Comparison of ENCODE assay signal across 21 cellular contexts in genomic region chr11:128222245-128222959, GRCh38.
DNase-seq lines count a peak whose midpoint lies in the region; ATAC-seq, FAIRE-seq and TF ChIP-seq lines count a peak whose summit lies in the region.
"Had no signal": no experiment of that assay in that cellular context is flagged by ENCODE, and none has a peak within 500 bp of the region (broad histone marks: within the 10 kb centered on the region; RNA-seq: fewer than 3 reads in every experiment).

No MANE protein-coding gene starts in this region.

- no peak for TF ChIP-seq RAD21 in IMR-90 (IDR thresholded peaks at IDR 0.05; ENCODE audit: low read length)

- H3K23ac ChIP-seq in IMR-90 (ENCODE audit: low read depth, low read length): no peak overlapping the region
- no peak overlapping the region for H3K23ac ChIP-seq in mesendoderm (ENCODE audit: low read length)

- peak; percentile 70 for ATAC-seq in IMR-90 (ENCODE audit: low read depth)
- ATAC-seq: CD8-positive, alpha-beta T cell; PC-3 had no signal

- H3K9me3 ChIP-seq in IMR-90 (ENCODE audit: control insufficient read depth, insufficient read depth, low read length) (no peaks in the 10 kb centered on the region), endodermal cell (ENCODE audit: control insufficient read depth, low read length) (no peaks in the 10 kb centered on the region), smooth muscle cell (replicated peaks; ENCODE audit: low read depth) (no peaks in the 10 kb centered on the region), tibial artery (no peaks in the 10 kb centered on the region)
- H3K9me3 ChIP-seq: BLaER1 had no signal

- H3F3A ChIP-seq in smooth muscle cell (ENCODE audit: low read depth): peaks cover 12% of the 10 kb centered on the region

- no peak overlapping the region for H2BK5ac ChIP-seq in IMR-90 (ENCODE audit: low read depth, low read length, poor library complexity, severe bottlenecking)
- H2BK5ac ChIP-seq in mesendoderm (ENCODE audit: low read length): no peak overlapping the region

- no peak for TF ChIP-seq CTCF in IMR-90 (conservative IDR thresholded peaks at IDR 0.05; ENCODE audit: low read depth, low read length)
- TF ChIP-seq CTCF in endodermal cell (conservative IDR thresholded peaks at IDR 0.05): no peak
- no peak for TF ChIP-seq CTCF in smooth muscle cell (IDR thresholded peaks at IDR 0.05; ENCODE audit: borderline replicate concordance, insufficient read depth, poor library complexity, severe bottlenecking)
- TF ChIP-seq CTCF in tibial artery (IDR thresholded peaks at IDR 0.05): no peak

- no peaks in the 10 kb centered on the region for H3K9me3 Mint-ChIP-seq in endodermal cell
- H3K9me3 Mint-ChIP-seq: CD8-positive, alpha-beta T cell had no signal

- H4K5ac ChIP-seq in IMR-90 (ENCODE audit: low read depth, low read length): peak overlapping the region; percentile 31; the same call in 1 of the 2 replicates
- no peak overlapping the region for H4K5ac ChIP-seq in mesendoderm (ENCODE audit: low read length)

- H3K27me3 ChIP-seq in IMR-90 (ENCODE audit: control insufficient read depth, insufficient read depth, low read length) (no peaks in the 10 kb centered on the region), endodermal cell (ENCODE audit: control insufficient read depth, insufficient read depth, low read length, poor library complexity, severe bottlenecking) (no peaks in the 10 kb centered on the region), mesendoderm (ENCODE audit: insufficient read depth, low read length, poor library complexity) (no peaks in the 10 kb centered on the region), smooth muscle cell (ENCODE audit: low read depth) (no peaks in the 10 kb centered on the region), tibial artery (peaks cover 0 to 3% of the 10 kb centered on the region in 2 donors)
- H3K27me3 ChIP-seq: BLaER1 had no signal

- H3K36me3 Mint-ChIP-seq in endodermal cell (ENCODE audit: low read depth): no peaks in the 10 kb centered on the region
- H3K36me3 Mint-ChIP-seq: CD8-positive, alpha-beta T cell had no signal

- no peak overlapping the region for H3K4me3 Mint-ChIP-seq in endodermal cell
- H3K4me3 Mint-ChIP-seq: CD8-positive, alpha-beta T cell had no signal

- peaks cover 10% of the 10 kb centered on the region for H3K4me1 ChIP-seq in IMR-90 (ENCODE audit: control insufficient read depth, insufficient read depth, low read length)
- no peaks in the 10 kb centered on the region for H3K4me1 ChIP-seq in endodermal cell (ENCODE audit: control insufficient read depth, insufficient read depth, low read length)
- H3K4me1 ChIP-seq in mesendoderm (ENCODE audit: control insufficient read depth, low read depth, low read length): peaks cover 5% of the 10 kb centered on the region
- H3K4me1 ChIP-seq in smooth muscle cell (ENCODE audit: low read depth): no peaks in the 10 kb centered on the region
- H3K4me1 ChIP-seq in tibial artery: no peaks in the 10 kb centered on the region
- H3K4me1 ChIP-seq: BLaER1 had no signal

- H3K4me3 ChIP-seq in IMR-90 (ENCODE audit: insufficient read depth, low read depth, low read length) (no peak overlapping the region), endodermal cell (ENCODE audit: low read length) (no peak overlapping the region), mesendoderm (ENCODE audit: low read length) (no peak overlapping the region), smooth muscle cell (no peak overlapping the region), tibial artery (no peak overlapping the region)
- H3K4me3 ChIP-seq: BLaER1 had no signal

- H3K56ac ChIP-seq in IMR-90 (ENCODE audit: extremely low read depth, insufficient read depth, low read length) (no peak overlapping the region), mesendoderm (ENCODE audit: low read length) (no peak overlapping the region)

- H3K14ac ChIP-seq in IMR-90 (replicated peaks; ENCODE audit: low read depth, low read length): 0 out of 2 replicates have a peak overlapping the region, but pooled peaks have one; percentile 43

- H4K20me1 ChIP-seq in IMR-90 (ENCODE audit: insufficient read depth, low read length): no peaks in the 10 kb centered on the region
- no peaks in the 10 kb centered on the region for H4K20me1 ChIP-seq in smooth muscle cell (ENCODE audit: low read depth)
- H4K20me1 ChIP-seq: BLaER1 had no signal

- H3K9me1 ChIP-seq in IMR-90 (ENCODE audit: insufficient read depth, low read length): no peaks in the 10 kb centered on the region

- no CpG with 5 or more reads among the region's 5 CpGs for WGBS in IMR-90 (ENCODE audit: extremely low coverage in 2 of 2, insufficient read length in 1 of 2), 2 experiments
- 81 to 88% methylated on average over 4 to 5 of the region's 5 CpGs for WGBS in endodermal cell (ENCODE audit: insufficient coverage in 1 of 2, insufficient read length in 1 of 2), 2 experiments
- WGBS in mesendoderm (ENCODE audit: extremely low coverage, insufficient coverage, low lambda C conversion rate): no CpG with 5 or more reads among the region's 5 CpGs
- 47% methylated on average over 5 of the region's 5 CpGs for WGBS in smooth muscle cell (ENCODE audit: low lambda C conversion rate)

- H3K4ac ChIP-seq in IMR-90 (ENCODE audit: low read depth, low read length): 0 out of 2 replicates have a peak overlapping the region, but pooled peaks have one; percentile 20
- H3K4ac ChIP-seq in mesendoderm (ENCODE audit: low read depth, low read length): no peak overlapping the region

- H4K8ac ChIP-seq in IMR-90 (ENCODE audit: low read depth in 2 of 2, low read length in 2 of 2): no peak overlapping the region
- peak overlapping the region; percentile 28 for H4K8ac ChIP-seq in mesendoderm (ENCODE audit: low read depth, low read length)

- peak overlapping the region; percentile 57 for H4K91ac ChIP-seq in IMR-90 (ENCODE audit: insufficient read depth, low read depth, low read length)

- no peak overlapping the region for H2AFZ ChIP-seq in IMR-90 (replicated peaks; ENCODE audit: low read length, poor library complexity)
- no peak overlapping the region for H2AFZ ChIP-seq in smooth muscle cell (ENCODE audit: low read depth)

- CTCF ChIA-PET in IMR-90 (lab: Yijun Ruan, JAX): no interaction called here

- H3K27me3 Mint-ChIP-seq in endodermal cell (ENCODE audit: insufficient read depth): no peaks in the 10 kb centered on the region

- H3K79me2 ChIP-seq in mesendoderm (ENCODE audit: control insufficient read depth, insufficient read depth, low read length) (no peaks in the 10 kb centered on the region), smooth muscle cell (ENCODE audit: low read depth) (no peaks in the 10 kb centered on the region)

- no peak overlapping the region for H3K9ac ChIP-seq in IMR-90 (ENCODE audit: low read depth, low read length)
- no peak overlapping the region for H3K9ac ChIP-seq in endodermal cell (ENCODE audit: extremely low read depth, low read length, poor library complexity, severe bottlenecking)
- H3K9ac ChIP-seq in mesendoderm (ENCODE audit: low read length): no peak overlapping the region
- H3K9ac ChIP-seq in smooth muscle cell (ENCODE audit: low read depth): no peak overlapping the region
- H3K9ac ChIP-seq: BLaER1 had no signal

- peaks cover 5% of the 10 kb centered on the region for H3K4me1 Mint-ChIP-seq in endodermal cell

- intact Hi-C loops in IMR-90 (cut with micrococcal nuclease) (no loop called here), tibial artery (cut with DNase I; ENCODE audit: low total_unique reads) (no loop called here)

- TF ChIP-seq POLR2A in IMR-90 (IDR thresholded peaks at IDR 0.05; ENCODE audit: low read depth, low read length): no peak

- no TSS peak for BruUV-seq in IMR-90 (replicated peaks; lab: Mats Ljungman, UMichigan)

- POLR2A ChIA-PET in IMR-90 (lab: Charles Lee; ENCODE audit: unreplicated experiment): no interaction called here

- no peak overlapping the region for H2AK5ac ChIP-seq in IMR-90 (ENCODE audit: low read depth, low read length)
- no peak overlapping the region for H2AK5ac ChIP-seq in mesendoderm (ENCODE audit: low read length)

- H2BK15ac ChIP-seq in IMR-90 (ENCODE audit: low read depth, low read length) (no peak overlapping the region), mesendoderm (replicated peaks; ENCODE audit: low read depth) (no peak overlapping the region)

- H3K27ac Mint-ChIP-seq in endodermal cell: no peak overlapping the region
- H3K27ac Mint-ChIP-seq: CD8-positive, alpha-beta T cell had no signal

- H2BK120ac ChIP-seq in IMR-90 (ENCODE audit: low read depth, low read length) (peak overlapping the region; percentile 47), mesendoderm (ENCODE audit: low read depth, low read length) (peak overlapping the region; percentile 83)

- DNase-seq in IMR-90 (peak; percentile 33), endodermal cell (peak; percentile 62), mesendoderm (peak; percentile 93), smooth muscle cell (lab: John Stamatoyannopoulos, UW; ENCODE audit: unreplicated experiment) (no peak), tibial artery (no peak), urothelium cell line (ENCODE audit: low spot score) (no peak), glomerular visceral epithelial cell (ENCODE audit: extremely low spot score) (no peak)
- DNase-seq: CD8-positive, alpha-beta T cell; DMS79 treated with DMSO at 0.1 percent for 48 hours; KG1; MV-4-11; NCI-H1417; NCI-H187; NCI-H2107; NCI-H2227 treated with DMSO at 0.1 percent for 48 hours; NCI-H524; NCI-H82; PC-3; RPMI8226; SHP77 treated with DMSO at 0.1 percent for 48 hours had no signal

- H3K4me2 ChIP-seq in IMR-90 (ENCODE audit: low read depth, low read length): peak overlapping the region; percentile 23; the same call in 1 of the 2 replicates
- no peak overlapping the region for H3K4me2 ChIP-seq in mesendoderm (ENCODE audit: low read length)
- peak overlapping the region; percentile 35 for H3K4me2 ChIP-seq in smooth muscle cell
- H3K4me2 ChIP-seq: BLaER1 had no signal

- no peaks in the 10 kb centered on the region for H3K79me1 ChIP-seq in IMR-90 (ENCODE audit: low read depth in 1 of 2, low read length in 2 of 2)
- H3K79me1 ChIP-seq in mesendoderm (ENCODE audit: low read length): no peaks in the 10 kb centered on the region

- no peak overlapping the region for H2AK9ac ChIP-seq in IMR-90 (replicated peaks; ENCODE audit: low read depth, low read length, poor library complexity)

- in situ Hi-C loops in IMR-90 (cut with MboI; ENCODE audit: low sequenced_read_pairs): no loop called here

- peak overlapping the region; percentile 63; the same call in 1 of the 2 replicates for H2BK20ac ChIP-seq in IMR-90 (ENCODE audit: low read depth, low read length)

- H3K36me3 ChIP-seq in IMR-90 (ENCODE audit: control insufficient read depth, insufficient read depth, low read length) (no peaks in the 10 kb centered on the region), endodermal cell (ENCODE audit: control insufficient read depth, insufficient read depth, low read length) (no peaks in the 10 kb centered on the region), mesendoderm (ENCODE audit: control insufficient read depth, insufficient read depth, low read length) (no peaks in the 10 kb centered on the region), smooth muscle cell (ENCODE audit: low read depth) (no peaks in the 10 kb centered on the region), tibial artery (no peaks in the 10 kb centered on the region)
- H3K36me3 ChIP-seq: BLaER1 had no signal

- H3K27ac ChIP-seq in IMR-90 (ENCODE audit: insufficient read depth, low read length) (no peak overlapping the region), endodermal cell (ENCODE audit: low read depth, low read length) (no peak overlapping the region), mesendoderm (ENCODE audit: low read depth, low read length) (peak overlapping the region; percentile 54), smooth muscle cell (ENCODE audit: low read depth) (no peak overlapping the region), tibial artery (no peak overlapping the region)
- H3K27ac ChIP-seq: BLaER1 had no signal

- dilution Hi-C loops in IMR-90 (cut with HindIII; ENCODE audit: low sequenced_read_pairs, unreplicated experiment): no loop called here

- FAIRE-seq in urothelium cell line (lab: Jason Lieb, UNC): no peak

- H3K18ac ChIP-seq in IMR-90 (ENCODE audit: low read depth, low read length) (peak overlapping the region; percentile 43; the same call in 1 of the 2 replicates), mesendoderm (ENCODE audit: low read length) (peak overlapping the region; percentile 33)

Comparison
In these comparisons a context has a peak if more than half of its experiments do, and no peak if none do; other contexts are left out.
1. DNase-seq: peak in IMR-90 (single experiment), endodermal cell (single experiment) and mesendoderm (single experiment); none in smooth muscle cell (single experiment), tibial artery (0 of 2), urothelium cell line (single experiment) and glomerular visceral epithelial cell (single experiment).